Comparison of ENCODE assay signal across 27 cellular contexts in the genomic region with DNA sequence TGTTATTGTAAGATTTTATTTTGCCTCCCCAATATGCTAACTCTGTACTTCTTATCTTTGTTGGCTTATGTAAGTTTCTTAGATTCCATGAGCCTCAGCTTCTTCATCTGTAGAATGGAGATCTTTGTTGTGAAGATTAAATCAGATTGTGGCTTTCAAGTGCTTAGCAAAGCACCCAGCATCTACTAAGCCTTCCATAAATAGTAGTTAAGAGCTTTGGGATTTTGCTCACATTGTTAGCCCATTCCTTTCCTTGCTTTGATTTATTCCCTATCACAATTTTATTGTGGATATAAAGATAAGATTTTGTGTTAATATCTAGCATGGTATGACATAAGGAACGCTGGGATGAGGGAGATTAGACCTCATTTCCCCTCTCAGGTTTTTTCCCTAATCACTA.
"Had no signal": no experiment of that assay in that cellular context is flagged by ENCODE, and none has a peak within 500 bp of the region (broad histone marks: within the 10 kb centered on the region; RNA-seq: fewer than 3 reads in every experiment).

No MANE protein-coding gene starts in this region.

- H3K27ac ChIP-seq: adrenal gland, body of pancreas, epithelial cell of prostate, sigmoid colon, vagina had no signal

- H3K27me3 ChIP-seq: adrenal gland, body of pancreas, sigmoid colon, vagina had no signal

- H3K9me3 Mint-ChIP-seq: activated naive CD4-positive, alpha-beta T cell treated with anti-CD3 and anti-CD28 coated beads for 36 hours; activated naive CD8-positive, alpha-beta T cell treated with anti-CD3 and anti-CD28 coated beads for 36 hours; stimulated activated memory B cell treated with anti-CD40 and anti-IgM and Interleukin-4, amounts not matched to agents 10 μg/mL and 1 μg/mL and 100 μg/mL, for 72 hours; stimulated activated naive CD8-positive, alpha-beta T cell treated with anti-CD3 and anti-CD28 coated beads, Interleukin-15, amount 100 ng/mL, for 72 hours; type B pancreatic cell had no signal

- H3K4me1 Mint-ChIP-seq: activated CD4-positive, alpha-beta T cell treated with anti-CD3 and anti-CD28 coated beads for 36 hours; activated CD8-positive, alpha-beta memory T cell treated with anti-CD3 and anti-CD28 coated beads, Interleukin-2, amount 10 ng/mL, durations not matched to agents 7 days and 5 days; activated naive CD8-positive, alpha-beta T cell treated with anti-CD3 and anti-CD28 coated beads for 36 hours; natural killer cell; stimulated activated naive CD8-positive, alpha-beta T cell treated with anti-CD3 and anti-CD28 coated beads, Interleukin-15, amount 100 ng/mL, for 72 hours had no signal

- H3K4me3 Mint-ChIP-seq: activated CD4-positive, alpha-beta T cell treated with anti-CD3 and anti-CD28 coated beads for 36 hours; activated CD8-positive, alpha-beta memory T cell treated with anti-CD3 and anti-CD28 coated beads, Interleukin-2, amount 10 ng/mL, durations not matched to agents 7 days and 5 days; activated CD8-positive, alpha-beta T cell treated with anti-CD3 and anti-CD28 coated beads, Interleukin-2, amount 10 ng/mL, durations not matched to agents 7 days and 5 days; activated naive CD4-positive, alpha-beta T cell treated with anti-CD3 and anti-CD28 coated beads for 36 hours; activated naive CD8-positive, alpha-beta T cell treated with anti-CD3 and anti-CD28 coated beads for 36 hours; natural killer cell; stimulated activated memory B cell treated with anti-CD40 and anti-IgM and Interleukin-4, amounts not matched to agents 10 μg/mL and 1 μg/mL and 100 μg/mL, for 72 hours; stimulated activated naive CD8-positive, alpha-beta T cell treated with anti-CD3 and anti-CD28 coated beads, Interleukin-15, amount 100 ng/mL, for 72 hours; type B pancreatic cell had no signal

- H3K27me3 Mint-ChIP-seq: activated CD4-positive, alpha-beta T cell treated with anti-CD3 and anti-CD28 coated beads for 36 hours; activated CD8-positive, alpha-beta memory T cell treated with anti-CD3 and anti-CD28 coated beads, Interleukin-2, amount 10 ng/mL, durations not matched to agents 7 days and 5 days; activated naive CD8-positive, alpha-beta T cell treated with anti-CD3 and anti-CD28 coated beads for 36 hours; stimulated activated memory B cell treated with anti-CD40 and anti-IgM and Interleukin-4, amounts not matched to agents 10 μg/mL and 1 μg/mL and 100 μg/mL, for 72 hours; stimulated activated naive CD8-positive, alpha-beta T cell treated with anti-CD3 and anti-CD28 coated beads, Interleukin-15, amount 100 ng/mL, for 72 hours; type B pancreatic cell had no signal

- H3K4me3 ChIP-seq: adrenal gland, body of pancreas, sigmoid colon, vagina had no signal

- H3K36me3 ChIP-seq: adrenal gland, sigmoid colon, vagina had no signal

- H3K27ac Mint-ChIP-seq: activated CD4-positive, alpha-beta T cell treated with anti-CD3 and anti-CD28 coated beads for 36 hours; activated CD8-positive, alpha-beta memory T cell treated with anti-CD3 and anti-CD28 coated beads, Interleukin-2, amount 10 ng/mL, durations not matched to agents 7 days and 5 days; activated CD8-positive, alpha-beta T cell treated with anti-CD3 and anti-CD28 coated beads, Interleukin-2, amount 10 ng/mL, durations not matched to agents 7 days and 5 days; activated naive CD4-positive, alpha-beta T cell treated with anti-CD3 and anti-CD28 coated beads for 36 hours; activated naive CD8-positive, alpha-beta T cell treated with anti-CD3 and anti-CD28 coated beads for 36 hours; natural killer cell; stimulated activated memory B cell treated with anti-CD40 and anti-IgM and Interleukin-4, amounts not matched to agents 10 μg/mL and 1 μg/mL and 100 μg/mL, for 72 hours; stimulated activated naive CD8-positive, alpha-beta T cell treated with anti-CD3 and anti-CD28 coated beads, Interleukin-15, amount 100 ng/mL, for 72 hours; type B pancreatic cell had no signal

- H3K4me1 ChIP-seq: body of pancreas, sigmoid colon, vagina had no signal

- H3K9me3 ChIP-seq: adrenal gland, body of pancreas, sigmoid colon, vagina had no signal

- ATAC-seq: activated CD4-positive, alpha-beta T cell treated with anti-CD3 and anti-CD28 coated beads for 36 hours; activated CD8-positive, alpha-beta memory T cell treated with anti-CD3 and anti-CD28 coated beads, Interleukin-2, amount 10 ng/mL, durations not matched to agents 7 days and 5 days; activated CD8-positive, alpha-beta T cell treated with anti-CD3 and anti-CD28 coated beads, Interleukin-2, amount 10 ng/mL, durations not matched to agents 7 days and 5 days; body of pancreas; left cardiac atrium; natural killer cell; stimulated activated memory B cell treated with anti-CD40 and anti-IgM and Interleukin-4, amounts not matched to agents 10 μg/mL and 1 μg/mL and 100 μg/mL, for 72 hours; stimulated activated naive CD8-positive, alpha-beta T cell treated with anti-CD3 and anti-CD28 coated beads, Interleukin-15, amount 100 ng/mL, for 72 hours had no signal

- DNase-seq: activated CD4-positive, alpha-beta T cell treated with anti-CD3 and anti-CD28 coated beads for 36 hours; activated CD4-positive, CD25-positive, alpha-beta regulatory T cell; activated CD8-positive, alpha-beta memory T cell treated with anti-CD3 and anti-CD28 coated beads, Interleukin-2, amount 10 ng/mL, durations not matched to agents 7 days and 5 days; activated CD8-positive, alpha-beta T cell treated with anti-CD3 and anti-CD28 coated beads, Interleukin-2, amount 10 ng/mL, durations not matched to agents 7 days and 5 days; activated effector memory CD4-positive, alpha-beta T cell treated with Interleukin-2 at 50 U/mL for 16 hours; activated naive CD4-positive, alpha-beta T cell treated with anti-CD3 and anti-CD28 coated beads for 36 hours; activated naive CD8-positive, alpha-beta T cell treated with anti-CD3 and anti-CD28 coated beads for 36 hours; adrenal gland; aorta; body of pancreas; dermis blood vessel endothelial cell; effector CD4-positive, alpha-beta T cell; left cardiac atrium; mammary epithelial cell; natural killer cell; sigmoid colon; small intestine; stimulated activated CD4-positive, alpha-beta T cell treated with anti-CD3 and anti-CD28 coated beads, Interleukin-1b, Interleukin-23, amount 100 ng/mL, for 48 hours; stimulated activated CD4-positive, alpha-beta T cell treated with anti-CD3 and anti-CD28 coated beads, Interleukin-4, amount 100 ng/mL, for 4 hours; stimulated activated CD8-positive, alpha-beta memory T cell treated with anti-CD3 and anti-CD28 coated beads, Interleukin-4, amount 100 ng/mL, for 48 hours; stimulated activated naive CD8-positive, alpha-beta T cell treated with anti-CD3 and anti-CD28 coated beads, Interleukin-15, amount 100 ng/mL, for 72 hours; substantia nigra; T-helper 2 cell had no signal

- H3K36me3 Mint-ChIP-seq: activated CD8-positive, alpha-beta memory T cell treated with anti-CD3 and anti-CD28 coated beads, Interleukin-2, amount 10 ng/mL, durations not matched to agents 7 days and 5 days; activated naive CD8-positive, alpha-beta T cell treated with anti-CD3 and anti-CD28 coated beads for 36 hours; natural killer cell; stimulated activated memory B cell treated with anti-CD40 and anti-IgM and Interleukin-4, amounts not matched to agents 10 μg/mL and 1 μg/mL and 100 μg/mL, for 72 hours; type B pancreatic cell had no signal
